In the genomic region with DNA sequence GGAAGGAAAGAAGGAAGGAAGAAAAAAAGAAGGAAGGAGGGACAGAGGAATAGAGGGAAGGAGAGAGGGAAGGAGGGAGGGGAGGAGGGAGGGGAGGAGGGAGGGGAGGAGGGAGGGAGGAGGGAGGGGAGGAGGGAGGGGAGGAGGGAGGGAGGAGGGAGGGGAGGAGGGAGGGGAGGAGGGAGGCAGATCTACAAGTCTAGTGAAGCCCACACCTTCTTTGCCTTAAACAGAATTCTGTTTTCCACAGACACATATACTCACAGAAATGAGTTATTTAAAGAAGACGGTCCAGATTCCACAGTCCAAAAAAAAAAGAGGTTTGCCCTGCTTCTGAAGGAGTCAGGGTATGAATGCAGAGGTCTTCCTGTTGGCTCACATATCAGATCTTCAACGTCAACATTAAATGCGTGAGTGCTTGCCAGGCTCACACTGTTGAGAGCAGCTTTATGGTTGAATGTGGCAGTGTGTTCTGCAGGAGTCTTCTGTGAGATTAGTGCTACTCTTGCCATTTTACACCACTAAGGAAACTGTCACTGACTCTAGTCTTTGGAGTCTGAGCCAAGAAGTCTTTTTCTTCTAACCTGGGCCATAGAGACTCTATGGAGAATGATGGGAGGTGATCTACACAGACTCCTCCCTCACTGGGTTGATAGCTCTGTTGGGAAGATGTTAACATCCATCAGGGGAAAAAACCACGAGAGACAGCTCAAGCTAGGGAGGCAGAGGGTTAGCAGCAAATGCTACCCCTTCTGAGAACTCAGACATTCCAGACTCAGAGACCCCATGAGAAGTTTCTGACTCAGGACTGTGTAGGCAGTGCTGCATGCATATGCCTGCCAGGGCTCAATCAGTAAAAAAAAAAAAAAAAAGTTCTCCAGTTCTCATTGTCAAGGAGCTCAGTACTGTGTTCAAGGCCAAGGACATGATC, we compare ENCODE assay signal across 25 cellular contexts. TPM values are rescaled to one million over a fixed set of nuclear protein-coding genes. Genes with fewer than 3 reads are reported as not detected.
DNase-seq lines count a peak whose midpoint lies in the region; ATAC-seq and TF ChIP-seq lines count a peak whose summit lies in the region.
"Had no signal": no experiment of that assay in that cellular context is flagged by ENCODE, and none has a peak within 500 bp of the region (broad histone marks: within the 10 kb centered on the region; RNA-seq: fewer than 3 reads in every experiment).

No MANE protein-coding gene starts in this region.

- DNase-seq in activated CD4-positive, alpha-beta T cell treated with anti-CD3 and anti-CD28 coated beads, Interleukin-2, amount 10 ng/mL, durations not matched to agents 24 days and 14 days = no peak
- DNase-seq in activated CD4-positive, alpha-beta T cell treated with anti-CD3 and anti-CD28 coated beads, Interleukin-2, amount 10 ng/mL, durations not matched to agents 7 days and 5 days = no peak
- DNase-seq in EH (ENCODE audit: low read depth) = peak; percentile 46
- peak; percentile 9 for DNase-seq in amniotic epithelial cell (ENCODE audit: low read depth)
- peak in 1 of 10 donors; percentile 40 for DNase-seq in naive thymus-derived CD8-positive, alpha-beta T cell
- DNase-seq in stimulated activated naive CD4-positive, alpha-beta T cell treated with Interleukin-2 at 50 U/mL for 16 hours (lab: John Stamatoyannopoulos, UW) = no peak
- DNase-seq in esophagus squamous epithelium (lab: John Stamatoyannopoulos, UW) = no peak
- DNase-seq: 8988T; activated CD4-positive, alpha-beta T cell treated with anti-CD3 and anti-CD28 coated beads, Interleukin-2, amount 50 U/mL, for 48 hours; activated naive CD4-positive, alpha-beta T cell; AML-193; cortex of kidney; EL; NCI-H1105 treated with DMSO at 0.1 percent for 48 hours; NCI-H2107; NCI-H524 treated with DMSO at 0.1 percent for 48 hours; nucleus accumbens; stimulated activated CD4-positive, alpha-beta T cell treated with anti-CD3 and anti-CD28 coated beads, Interleukin-4, amount 100 ng/mL, for 1 hour; WERI-Rb-1 had no signal

- 39 to 63% methylated on average over 4 of the region's 4 CpGs for WGBS in esophagus squamous epithelium, 2 donors

- peak in 1 of 2 donors; percentile 59 for ATAC-seq in naive thymus-derived CD8-positive, alpha-beta T cell
- no peak for ATAC-seq in HG02970 (IDR thresholded peaks at IDR 0.05; ENCODE audit: low FRiP score, unreplicated experiment)
- ATAC-seq: GM23338 had no signal

- no peaks in the 10 kb centered on the region for H3K9me3 Mint-ChIP-seq in activated CD4-positive, alpha-beta T cell treated with anti-CD3 and anti-CD28 coated beads, Interleukin-2, amount 10 ng/mL, durations not matched to agents 24 days and 14 days
- H3K9me3 Mint-ChIP-seq in activated CD4-positive, alpha-beta T cell treated with anti-CD3 and anti-CD28 coated beads, Interleukin-2, amount 10 ng/mL, durations not matched to agents 7 days and 5 days = peaks cover 6% of the 10 kb centered on the region
- peaks cover 0 to 13% (median 0%) of the 10 kb centered on the region in 9 donors for H3K9me3 Mint-ChIP-seq in naive thymus-derived CD8-positive, alpha-beta T cell
- H3K9me3 Mint-ChIP-seq: GM23338, type B pancreatic cell had no signal

- no peaks in the 10 kb centered on the region for H3K27me3 ChIP-seq in esophagus squamous epithelium

- peak overlapping the region; percentile 25 for H3K27ac Mint-ChIP-seq in activated CD4-positive, alpha-beta T cell treated with anti-CD3 and anti-CD28 coated beads, Interleukin-2, amount 10 ng/mL, durations not matched to agents 24 days and 14 days
- H3K27ac Mint-ChIP-seq in activated CD4-positive, alpha-beta T cell treated with anti-CD3 and anti-CD28 coated beads, Interleukin-2, amount 10 ng/mL, durations not matched to agents 7 days and 5 days = no peak overlapping the region
- H3K27ac Mint-ChIP-seq in naive thymus-derived CD8-positive, alpha-beta T cell = peak overlapping the region in 9 of 10 donors; percentile 9 to 92 (median 60)
- H3K27ac Mint-ChIP-seq: GM23338, type B pancreatic cell had no signal

- no peak overlapping the region for H3K27ac ChIP-seq in esophagus squamous epithelium
- H3K27ac ChIP-seq: HL-60, RWPE1, SK-N-MC, WERI-Rb-1 had no signal

- H3K36me3 Mint-ChIP-seq in activated CD4-positive, alpha-beta T cell treated with anti-CD3 and anti-CD28 coated beads, Interleukin-2, amount 10 ng/mL, durations not matched to agents 24 days and 14 days (ENCODE audit: low read depth) = peaks cover 3% of the 10 kb centered on the region
- peaks cover 32% of the 10 kb centered on the region for H3K36me3 Mint-ChIP-seq in activated CD4-positive, alpha-beta T cell treated with anti-CD3 and anti-CD28 coated beads, Interleukin-2, amount 10 ng/mL, durations not matched to agents 7 days and 5 days (ENCODE audit: low read depth)
- no peaks in the 10 kb centered on the region for H3K36me3 Mint-ChIP-seq in naive thymus-derived CD8-positive, alpha-beta T cell
- H3K36me3 Mint-ChIP-seq: type B pancreatic cell had no signal

- POLR2A ChIA-PET in activated CD4-positive, alpha-beta T cell treated with anti-CD3 and anti-CD28 coated beads, Interleukin-2, amount 10 ng/mL, durations not matched to agents 7 days and 5 days (lab: Charles Lee) = no interaction called here
- POLR2A ChIA-PET in naive thymus-derived CD8-positive, alpha-beta T cell (lab: Charles Lee) = interaction anchor here (0.6 to 1.2 kb wide), 3 partner anchors 22 to 104 kb away, joined by 3 read pairs; no protein-coding TSS in a partner anchor

- H3K9me3 ChIP-seq in esophagus squamous epithelium = no peaks in the 10 kb centered on the region

- H3K4me1 ChIP-seq in esophagus squamous epithelium = no peaks in the 10 kb centered on the region

- no peak overlapping the region for H3K4me3 ChIP-seq in esophagus squamous epithelium
- H3K4me3 ChIP-seq: GM23338, SK-N-MC had no signal

- peaks cover 47% of the 10 kb centered on the region for H3K4me1 Mint-ChIP-seq in activated CD4-positive, alpha-beta T cell treated with anti-CD3 and anti-CD28 coated beads, Interleukin-2, amount 10 ng/mL, durations not matched to agents 24 days and 14 days
- peaks cover 74% of the 10 kb centered on the region for H3K4me1 Mint-ChIP-seq in activated CD4-positive, alpha-beta T cell treated with anti-CD3 and anti-CD28 coated beads, Interleukin-2, amount 10 ng/mL, durations not matched to agents 7 days and 5 days
- peaks cover 53 to 88% (median 81%) of the 10 kb centered on the region in 4 donors for H3K4me1 Mint-ChIP-seq in naive thymus-derived CD8-positive, alpha-beta T cell

- intact Hi-C loops in activated CD4-positive, alpha-beta T cell treated with anti-CD3 and anti-CD28 coated beads, Interleukin-2, amount 10 ng/mL, durations not matched to agents 24 days and 14 days (cut with micrococcal nuclease) = no loop called here
- intact Hi-C loops in esophagus squamous epithelium (cut with DNase I) = no loop called here

- no peak for TF ChIP-seq POLR2A in esophagus squamous epithelium (IDR thresholded peaks at IDR 0.05)

- no peak overlapping the region for H3K4me3 Mint-ChIP-seq in activated CD4-positive, alpha-beta T cell treated with anti-CD3 and anti-CD28 coated beads, Interleukin-2, amount 10 ng/mL, durations not matched to agents 24 days and 14 days
- no peak overlapping the region for H3K4me3 Mint-ChIP-seq in activated CD4-positive, alpha-beta T cell treated with anti-CD3 and anti-CD28 coated beads, Interleukin-2, amount 10 ng/mL, durations not matched to agents 7 days and 5 days
- H3K4me3 Mint-ChIP-seq in naive thymus-derived CD8-positive, alpha-beta T cell = peak overlapping the region in 6 of 10 donors; percentile 2 to 43 (median 24)
- H3K4me3 Mint-ChIP-seq: GM23338, type B pancreatic cell had no signal

- no peak for TF ChIP-seq CTCF in esophagus squamous epithelium (IDR thresholded peaks at IDR 0.05)

- peaks cover 6% of the 10 kb centered on the region for H3K27me3 Mint-ChIP-seq in activated CD4-positive, alpha-beta T cell treated with anti-CD3 and anti-CD28 coated beads, Interleukin-2, amount 10 ng/mL, durations not matched to agents 24 days and 14 days
- H3K27me3 Mint-ChIP-seq in activated CD4-positive, alpha-beta T cell treated with anti-CD3 and anti-CD28 coated beads, Interleukin-2, amount 10 ng/mL, durations not matched to agents 7 days and 5 days = no peaks in the 10 kb centered on the region
- H3K27me3 Mint-ChIP-seq in naive thymus-derived CD8-positive, alpha-beta T cell = no peaks in the 10 kb centered on the region

- CTCF ChIA-PET in activated CD4-positive, alpha-beta T cell treated with anti-CD3 and anti-CD28 coated beads, Interleukin-2, amount 10 ng/mL, durations not matched to agents 7 days and 5 days (lab: Charles Lee) = interaction anchor here (0.9 to 3.0 kb wide), 5 partner anchors 9 to 135 kb away, joined by 3 to 10 read pairs (median 5); no protein-coding TSS in a partner anchor

- peaks cover 0 to 8% (median 0%) of the 10 kb centered on the region in 3 donors for H3K36me3 ChIP-seq in esophagus squamous epithelium
- H3K36me3 ChIP-seq: WERI-Rb-1 had no signal

RNA-seq across cellular contexts. Expression of a gene that starts 23.3 kb away (rescaled TPM):
- total RNA-seq in activated CD4-positive, alpha-beta T cell treated with anti-CD3 and anti-CD28 coated beads, Interleukin-2, amount 10 ng/mL, durations not matched to agents 24 days and 14 days = 0.45 and 0.77 TPM in 2 replicates
- total RNA-seq in activated CD4-positive, alpha-beta T cell treated with anti-CD3 and anti-CD28 coated beads, Interleukin-2, amount 10 ng/mL, durations not matched to agents 7 days and 5 days = under 1 TPM; 0.69 to 0.74 TPM
- total RNA-seq in naive thymus-derived CD8-positive, alpha-beta T cell = 1 to 10 TPM in 1 of 2 experiments, under 1 TPM in 1; 0.82 to 1.6 TPM
- under 1 TPM; 0.52 to 0.73 (median 0.68) TPM for polyA plus RNA-seq in naive thymus-derived CD8-positive, alpha-beta T cell
- total RNA-seq in esophagus squamous epithelium = 1 to 10 TPM in 3 of 4 donors, under 1 TPM in 1; 0.32 to 7.6 (median 2.7) TPM

Comparison
In these comparisons a context has a peak if more than half of its experiments do, and no peak if none do; other contexts are left out.
1. DNase-seq: peak in EH (single experiment) and amniotic epithelial cell (single experiment); none in activated CD4-positive, alpha-beta T cell treated with anti-CD3 and anti-CD28 coated beads, Interleukin-2, amount 10 ng/mL, durations not matched to agents 24 days and 14 days (single experiment), activated CD4-positive, alpha-beta T cell treated with anti-CD3 and anti-CD28 coated beads, Interleukin-2, amount 10 ng/mL, durations not matched to agents 7 days and 5 days (single experiment), stimulated activated naive CD4-positive, alpha-beta T cell treated with Interleukin-2 at 50 U/mL for 16 hours (single experiment) and esophagus squamous epithelium (single experiment).
2. H3K4me3 Mint-ChIP-seq: peak in naive thymus-derived CD8-positive, alpha-beta T cell (6 of 10); none in activated CD4-positive, alpha-beta T cell treated with anti-CD3 and anti-CD28 coated beads, Interleukin-2, amount 10 ng/mL, durations not matched to agents 24 days and 14 days (single experiment) and activated CD4-positive, alpha-beta T cell treated with anti-CD3 and anti-CD28 coated beads, Interleukin-2, amount 10 ng/mL, durations not matched to agents 7 days and 5 days (single experiment).